8 cellular contexts compared by ENCODE assay signal in genomic region chr9:127869310-127870152, GRCh38. TPM values are rescaled to one million over a fixed set of nuclear protein-coding genes. Genes with fewer than 3 reads are reported as not detected.
DNase-seq lines count a peak whose midpoint lies in the region; ATAC-seq and TF ChIP-seq lines count a peak whose summit lies in the region.

No MANE protein-coding gene starts in this region.

- no peak overlapping the region for H3K4me2 ChIP-seq in H9 (ENCODE audit: insufficient read depth, insufficient read length, low read length)

- no peak overlapping the region for H2AK5ac ChIP-seq in H9 (ENCODE audit: insufficient read length, low read length)

- CTCF ChIA-PET in MCF 10A (lab: Yijun Ruan, JAX), result interaction anchor here (0.6 to 2.9 kb wide), 38 partner anchors 9 to 687 kb away, joined by 3 to 19 read pairs (median 4); partner anchors contain the start of genes ENG, STXBP1 and TOR2A

- no peak overlapping the region for H2BK15ac ChIP-seq in H9 (ENCODE audit: low read depth, low read length)

- H3K27me3 Mint-ChIP-seq in H9 (ENCODE audit: low read depth) (no peaks in the 10 kb centered on the region), MCF 10A (ENCODE audit: insufficient read depth, unreplicated experiment) (no peaks in the 10 kb centered on the region)

- no peak overlapping the region for H3T11ph ChIP-seq in H9 (ENCODE audit: low read length)

- no peak overlapping the region for H2BK5ac ChIP-seq in H9 (ENCODE audit: insufficient read length, low read length)

- H3K79me2 ChIP-seq in H9 (ENCODE audit: insufficient read depth, low read length), result no peaks in the 10 kb centered on the region

- peaks cover 4 to 15% of the 10 kb centered on the region in 2 experiments; a peak in 3 of 4 replicates for H3K4me1 Mint-ChIP-seq in H9
- no peaks in the 10 kb centered on the region for H3K4me1 Mint-ChIP-seq in MCF 10A (ENCODE audit: insufficient read depth, unreplicated experiment)

- H3K27ac Mint-ChIP-seq in H9, result no peak overlapping the region; a peak in 1 of 7 replicates
- no peak overlapping the region for H3K27ac Mint-ChIP-seq in MCF 10A (ENCODE audit: low read depth, unreplicated experiment)

- no peak overlapping the region for H3K9ac ChIP-seq in H9 (ENCODE audit: extremely low read depth, insufficient read length, low read length)

- no peak overlapping the region for H2BK120ac ChIP-seq in H9 (ENCODE audit: low read depth, low read length, poor library complexity, severe bottlenecking)

- H3K9me3 Mint-ChIP-seq in H9, result no peaks in the 10 kb centered on the region
- no peaks in the 10 kb centered on the region for H3K9me3 Mint-ChIP-seq in MCF 10A (ENCODE audit: unreplicated experiment)

- no CpG with 5 or more reads among the region's 18 CpGs for WGBS in H9 (ENCODE audit: extremely low coverage, insufficient read length, low lambda C conversion rate)

- no peak overlapping the region for H3K14ac ChIP-seq in H9 (ENCODE audit: insufficient read depth, low read length)

- peak; percentile 95 for TF ChIP-seq CTCF in H9 (conservative IDR thresholded peaks at IDR 0.05)
- peak; percentile 97 for TF ChIP-seq CTCF in WERI-Rb-1 (IDR thresholded peaks at IDR 0.05; ENCODE audit: low read depth, low read length)
- TF ChIP-seq CTCF in MCF 10A (IDR thresholded peaks at IDR 0.05; ENCODE audit: unreplicated experiment), result peak; percentile 86

- H2AFZ ChIP-seq in H9 (ENCODE audit: low read length), result no peak overlapping the region

- H3K36me3 ChIP-seq in WERI-Rb-1, result peaks cover 68% of the 10 kb centered on the region

- no peak overlapping the region for H2BK12ac ChIP-seq in H9 (ENCODE audit: insufficient read length, low read depth, low read length)

- no peak overlapping the region for H3K27ac ChIP-seq in H9 (ENCODE audit: insufficient read length, low read depth, low read length)
- no peak overlapping the region; the same call in 1 of the 2 replicates for H3K27ac ChIP-seq in WERI-Rb-1

- ATAC-seq in GM18870 (IDR thresholded peaks at IDR 0.05; ENCODE audit: unreplicated experiment), result no peak

- peak; percentile 56 for DNase-seq in CMK (ENCODE audit: low read depth)
- DNase-seq in H9, result peak; percentile 93
- DNase-seq in NCI-H2107 treated with DMSO at 0.1 percent for 48 hours (lab: John Stamatoyannopoulos, UW; ENCODE audit: unreplicated experiment), result peak; percentile 38
- peak; percentile 96 for DNase-seq in WERI-Rb-1
- DNase-seq in MCF 10A (ENCODE audit: unreplicated experiment), result peak; percentile 89
- DNase-seq in iris pigment epithelial cell (ENCODE audit: low read depth), result peak; percentile 73
- peak; percentile 69 to 81 for DNase-seq in stimulated activated CD4-positive, alpha-beta T cell treated with anti-CD3 and anti-CD28 coated beads, Interleukin-15, amount 100 ng/mL, for 48 hours (ENCODE audit: low read depth in 2 of 2)

- intact Hi-C loops in MCF 10A (cut with micrococcal nuclease), result loop anchor here (1.0 to 5.0 kb wide), 4 partner anchors 67 to 279 kb away; partner anchors contain the start of genes CDK9, FPGS and TOR2A

- POLR2A ChIA-PET in MCF 10A (lab: Yijun Ruan, JAX), result interaction anchor here (0.8 to 1.6 kb wide), 7 partner anchors 30 to 135 kb away, joined by 3 to 9 read pairs (median 4); partner anchors contain the start of genes CDK9, ST6GALNAC6 and TOR2A

- H3K56ac ChIP-seq in H9 (ENCODE audit: insufficient read length, low read depth, low read length), result no peak overlapping the region

- H3K23ac ChIP-seq in H9 (ENCODE audit: insufficient read length, low read depth, low read length), result no peak overlapping the region

- no peak overlapping the region for H3K4me3 ChIP-seq in WERI-Rb-1 (ENCODE audit: low read depth, low read length)

- H3K4ac ChIP-seq in H9 (ENCODE audit: low read depth, low read length), result no peak overlapping the region

- H3K27me3 ChIP-seq in H9 (ENCODE audit: insufficient read depth, low read length), result no peaks in the 10 kb centered on the region
- no peaks in the 10 kb centered on the region for H3K27me3 ChIP-seq in WERI-Rb-1 (ENCODE audit: insufficient read depth, low read depth, severe bottlenecking)

- no peaks in the 10 kb centered on the region for H3K23me2 ChIP-seq in H9 (ENCODE audit: insufficient read length, low read depth, low read length, poor library complexity, severe bottlenecking)

- H4K20me1 ChIP-seq in H9 (ENCODE audit: control insufficient read depth, insufficient read depth, insufficient read length), result no peaks in the 10 kb centered on the region

- no peak overlapping the region for H4K91ac ChIP-seq in H9 (ENCODE audit: insufficient read length, low read depth, low read length)

- no peak overlapping the region for H3K18ac ChIP-seq in H9 (ENCODE audit: insufficient read length, low read depth, low read length)

- no peaks in the 10 kb centered on the region for H3K4me1 ChIP-seq in H9 (ENCODE audit: insufficient read depth, low read length)

- H2BK20ac ChIP-seq in H9 (ENCODE audit: low read depth, low read length, poor library complexity, severe bottlenecking), result no peak overlapping the region

- H3K9me3 ChIP-seq in H9 (ENCODE audit: control insufficient read depth, low read depth, low read length) (no peaks in the 10 kb centered on the region), WERI-Rb-1 (ENCODE audit: severe bottlenecking) (no peaks in the 10 kb centered on the region)

- peak overlapping the region in 1 of 2 experiments; percentile 24; a peak in 1 of 5 replicates for H3K4me3 Mint-ChIP-seq in H9
- no peak overlapping the region for H3K4me3 Mint-ChIP-seq in MCF 10A (ENCODE audit: unreplicated experiment)

- H4K8ac ChIP-seq in H9 (replicated peaks; ENCODE audit: insufficient read length, low read depth, low read length), result no peak overlapping the region

- BruUV-seq in MCF 10A (replicated peaks; lab: Mats Ljungman, UMichigan), result no TSS peak

- H3K36me3 Mint-ChIP-seq in H9 (ENCODE audit: insufficient read depth in 1 of 3, low read depth in 3 of 3), result peaks cover 0 to 13% (median 0%) of the 10 kb centered on the region in 3 experiments; a peak in 3 of 7 replicates
- peaks cover 13% of the 10 kb centered on the region for H3K36me3 Mint-ChIP-seq in MCF 10A (ENCODE audit: insufficient read depth, unreplicated experiment)

- H4K5ac ChIP-seq in H9 (ENCODE audit: insufficient read length, low read depth, low read length), result no peak overlapping the region

- H3K79me1 ChIP-seq in H9 (ENCODE audit: insufficient read depth, low read depth, low read length, poor library complexity, severe bottlenecking), result no peaks in the 10 kb centered on the region

RNA-seq across cellular contexts. Expression of gene AK1, which starts 7.9 kb away (rescaled TPM):
- total RNA-seq in H9 (2021), result 31.6 and 41.9 TPM in 2 replicates
- total RNA-seq in MCF 10A (2022), result 75.9 and 94.3 TPM in 2 replicates

RNA-seq across cellular contexts. Expression of gene ENG, which starts 15.1 kb away (rescaled TPM):
- 1.8 and 2.1 TPM in 2 replicates for total RNA-seq in H9 (2021)
- 19.2 and 22.1 TPM in 2 replicates for total RNA-seq in MCF 10A (2022)

RNA-seq across cellular contexts. Expression of gene ST6GALNAC6, which starts 29.9 kb away (rescaled TPM):
- total RNA-seq in H9 (2021), result 29.8 and 30.2 TPM in 2 replicates
- 16.5 and 17.6 TPM in 2 replicates for total RNA-seq in MCF 10A (2022)

RNA-seq across cellular contexts. Expression of gene ST6GALNAC4, which starts 47.3 kb away (rescaled TPM):
- total RNA-seq in H9 (2021), result 15.4 and 16.5 TPM in 2 replicates
- 36.3 and 39.5 TPM in 2 replicates for total RNA-seq in MCF 10A (2022)

Comparison
In these comparisons a context has a peak if more than half of its experiments do, and no peak if none do; other contexts are left out.
1. DNase-seq: peak in every context shown above with its lines; median percentile 96 in WERI-Rb-1; 93 in H9; 89 in MCF 10A; 75 in stimulated activated CD4-positive, alpha-beta T cell treated with anti-CD3 and anti-CD28 coated beads, Interleukin-15, amount 100 ng/mL, for 48 hours; 73 in iris pigment epithelial cell; 56 in CMK; 38 in NCI-H2107 treated with DMSO at 0.1 percent for 48 hours.